Comparison of ENCODE assay signal across 23 cellular contexts in the genomic region with DNA sequence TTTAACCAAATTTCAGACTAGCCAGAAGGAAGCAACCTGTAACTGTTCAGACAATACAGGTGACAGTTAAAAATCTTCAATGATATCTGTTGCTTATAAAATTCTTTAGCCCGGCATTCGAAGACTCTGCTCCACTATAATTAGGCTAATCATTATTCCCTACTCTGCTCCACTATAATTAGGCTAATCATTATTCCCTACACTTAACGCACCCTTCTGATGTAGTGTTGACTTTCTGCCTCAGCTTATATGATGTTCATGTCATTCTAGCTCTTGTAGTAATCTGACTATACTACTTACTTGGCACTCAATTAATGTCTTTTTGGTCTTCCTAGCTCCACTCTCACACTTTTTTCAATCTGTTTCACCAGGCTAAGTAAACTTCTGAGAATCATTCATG.
"Had no signal": no experiment of that assay in that cellular context is flagged by ENCODE, and none has a peak within 500 bp of the region (broad histone marks: within the 10 kb centered on the region; RNA-seq: fewer than 3 reads in every experiment).

No MANE protein-coding gene starts in this region.

- H3K27me3 Mint-ChIP-seq: activated CD8-positive, alpha-beta T cell treated with anti-CD3 and anti-CD28 coated beads for 36 hours; activated naive CD8-positive, alpha-beta T cell treated with anti-CD3 and anti-CD28 coated beads, Interleukin-2, amount 10 ng/mL, durations not matched to agents 7 days and 5 days; T-cell had no signal

- H3K9me3 Mint-ChIP-seq: activated CD8-positive, alpha-beta T cell treated with anti-CD3 and anti-CD28 coated beads for 36 hours; activated naive CD8-positive, alpha-beta T cell treated with anti-CD3 and anti-CD28 coated beads, Interleukin-2, amount 10 ng/mL, durations not matched to agents 7 days and 5 days; activated T-cell treated with anti-CD3 and anti-CD28 coated beads, Interleukin-2, amount 50 U/mL, for 72 hours; activated T-helper 2 cell treated with anti-CD3 and anti-CD28 coated beads, Interferon-gamma antibody, Interleukin-2, Interleukin-4, amounts not matched to agents 10 μg/mL and 5 μg/mL and 100 μg/mL, durations not matched to agents 14 hours and 24 hours and 36 hours; T-cell had no signal

- H3K27ac Mint-ChIP-seq: activated CD8-positive, alpha-beta T cell treated with anti-CD3 and anti-CD28 coated beads for 36 hours; activated naive CD8-positive, alpha-beta T cell treated with anti-CD3 and anti-CD28 coated beads, Interleukin-2, amount 10 ng/mL, durations not matched to agents 7 days and 5 days; activated T-helper 2 cell treated with anti-CD3 and anti-CD28 coated beads, Interferon-gamma antibody, Interleukin-2, Interleukin-4, amounts not matched to agents 10 μg/mL and 5 μg/mL and 100 μg/mL, durations not matched to agents 14 hours and 24 hours and 36 hours; T-cell had no signal

- H3K4me3 Mint-ChIP-seq: activated CD8-positive, alpha-beta T cell treated with anti-CD3 and anti-CD28 coated beads for 36 hours; activated naive CD8-positive, alpha-beta T cell treated with anti-CD3 and anti-CD28 coated beads, Interleukin-2, amount 10 ng/mL, durations not matched to agents 7 days and 5 days; activated T-cell treated with anti-CD3 and anti-CD28 coated beads, Interleukin-2, amount 50 U/mL, for 72 hours; T-cell had no signal

- DNase-seq: activated CD4-positive, alpha-beta T cell treated with anti-CD3 and anti-CD28 coated beads for 4 hours; activated CD8-positive, alpha-beta memory T cell treated with anti-CD3 and anti-CD28 coated beads, Interleukin-2, amount 50 U/mL, for 4 hours; activated CD8-positive, alpha-beta T cell treated with anti-CD3 and anti-CD28 coated beads for 36 hours; activated gamma-delta T cell treated with Interleukin-2 at 50 U/mL for 16 hours; activated naive CD4-positive, alpha-beta T cell treated with anti-CD3 and anti-CD28 coated beads, Interleukin-2, amount 50 U/mL, for 16 hours; activated naive CD8-positive, alpha-beta T cell treated with anti-CD3 and anti-CD28 coated beads, Interleukin-2, amount 10 ng/mL, durations not matched to agents 7 days and 5 days; activated T-cell treated with anti-CD3 and anti-CD28 coated beads, Interleukin-2, amount 50 U/mL, for 72 hours; adrenal gland; colonic mucosa; Kasumi-1; KBM-7; NCI-H1092; NCI-H146; NCI-H187 treated with DMSO at 0.1 percent for 48 hours; NCI-H2081 treated with DMSO at 0.1 percent for 48 hours; NCI-H2171 treated with DMSO at 0.1 percent for 48 hours; NCI-H226; NCI-H526; T-cell; T-helper 2 cell; T1000 had no signal

- H3K27ac ChIP-seq: adrenal gland, colonic mucosa, SK-N-MC had no signal
